Comparison of ENCODE assay signal across 1 cellular context in the genomic region with DNA sequence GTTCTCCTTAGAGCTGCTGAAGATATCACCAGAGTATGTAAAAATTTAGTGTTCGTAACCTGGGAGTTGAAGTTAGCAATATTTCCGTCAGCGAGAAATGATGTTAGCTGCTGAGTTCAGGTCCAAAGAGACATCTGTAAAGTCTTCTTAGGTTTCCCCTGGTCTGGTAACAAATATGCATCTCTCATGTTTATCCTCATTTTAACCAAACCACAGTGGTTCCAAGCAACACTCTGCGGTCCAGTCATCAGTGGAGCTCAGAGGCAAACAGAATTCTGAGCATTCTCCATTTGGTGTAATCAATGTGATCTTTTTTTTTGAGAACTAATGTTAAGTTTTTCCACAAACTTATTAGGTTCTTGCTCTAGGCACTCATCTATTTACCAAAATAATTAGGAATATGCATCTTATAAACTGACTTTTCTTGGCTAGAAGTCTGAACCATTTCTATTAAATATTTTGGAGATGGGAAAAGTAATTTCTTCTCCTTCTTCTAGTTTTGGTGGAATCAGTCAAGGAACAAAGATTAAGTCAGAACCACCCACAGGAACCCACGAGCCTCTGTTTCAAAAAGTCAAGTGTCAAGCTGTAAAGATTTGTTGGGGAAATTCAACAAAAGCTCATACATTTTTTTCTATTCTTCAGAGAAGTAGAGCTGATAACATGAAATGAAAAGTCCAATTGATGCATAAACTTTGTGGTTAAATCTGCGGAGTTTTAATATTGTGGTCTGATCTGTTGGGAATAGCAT.
TF ChIP-seq lines count a peak whose summit lies in the region.

No MANE protein-coding gene starts in this region.

TF ChIP-seq in GM23338, 12 proteins besides CTCF, POLR2A, EP300 and RAD21 (continued from another document):
- TF ChIP-seq, protein P1, sequence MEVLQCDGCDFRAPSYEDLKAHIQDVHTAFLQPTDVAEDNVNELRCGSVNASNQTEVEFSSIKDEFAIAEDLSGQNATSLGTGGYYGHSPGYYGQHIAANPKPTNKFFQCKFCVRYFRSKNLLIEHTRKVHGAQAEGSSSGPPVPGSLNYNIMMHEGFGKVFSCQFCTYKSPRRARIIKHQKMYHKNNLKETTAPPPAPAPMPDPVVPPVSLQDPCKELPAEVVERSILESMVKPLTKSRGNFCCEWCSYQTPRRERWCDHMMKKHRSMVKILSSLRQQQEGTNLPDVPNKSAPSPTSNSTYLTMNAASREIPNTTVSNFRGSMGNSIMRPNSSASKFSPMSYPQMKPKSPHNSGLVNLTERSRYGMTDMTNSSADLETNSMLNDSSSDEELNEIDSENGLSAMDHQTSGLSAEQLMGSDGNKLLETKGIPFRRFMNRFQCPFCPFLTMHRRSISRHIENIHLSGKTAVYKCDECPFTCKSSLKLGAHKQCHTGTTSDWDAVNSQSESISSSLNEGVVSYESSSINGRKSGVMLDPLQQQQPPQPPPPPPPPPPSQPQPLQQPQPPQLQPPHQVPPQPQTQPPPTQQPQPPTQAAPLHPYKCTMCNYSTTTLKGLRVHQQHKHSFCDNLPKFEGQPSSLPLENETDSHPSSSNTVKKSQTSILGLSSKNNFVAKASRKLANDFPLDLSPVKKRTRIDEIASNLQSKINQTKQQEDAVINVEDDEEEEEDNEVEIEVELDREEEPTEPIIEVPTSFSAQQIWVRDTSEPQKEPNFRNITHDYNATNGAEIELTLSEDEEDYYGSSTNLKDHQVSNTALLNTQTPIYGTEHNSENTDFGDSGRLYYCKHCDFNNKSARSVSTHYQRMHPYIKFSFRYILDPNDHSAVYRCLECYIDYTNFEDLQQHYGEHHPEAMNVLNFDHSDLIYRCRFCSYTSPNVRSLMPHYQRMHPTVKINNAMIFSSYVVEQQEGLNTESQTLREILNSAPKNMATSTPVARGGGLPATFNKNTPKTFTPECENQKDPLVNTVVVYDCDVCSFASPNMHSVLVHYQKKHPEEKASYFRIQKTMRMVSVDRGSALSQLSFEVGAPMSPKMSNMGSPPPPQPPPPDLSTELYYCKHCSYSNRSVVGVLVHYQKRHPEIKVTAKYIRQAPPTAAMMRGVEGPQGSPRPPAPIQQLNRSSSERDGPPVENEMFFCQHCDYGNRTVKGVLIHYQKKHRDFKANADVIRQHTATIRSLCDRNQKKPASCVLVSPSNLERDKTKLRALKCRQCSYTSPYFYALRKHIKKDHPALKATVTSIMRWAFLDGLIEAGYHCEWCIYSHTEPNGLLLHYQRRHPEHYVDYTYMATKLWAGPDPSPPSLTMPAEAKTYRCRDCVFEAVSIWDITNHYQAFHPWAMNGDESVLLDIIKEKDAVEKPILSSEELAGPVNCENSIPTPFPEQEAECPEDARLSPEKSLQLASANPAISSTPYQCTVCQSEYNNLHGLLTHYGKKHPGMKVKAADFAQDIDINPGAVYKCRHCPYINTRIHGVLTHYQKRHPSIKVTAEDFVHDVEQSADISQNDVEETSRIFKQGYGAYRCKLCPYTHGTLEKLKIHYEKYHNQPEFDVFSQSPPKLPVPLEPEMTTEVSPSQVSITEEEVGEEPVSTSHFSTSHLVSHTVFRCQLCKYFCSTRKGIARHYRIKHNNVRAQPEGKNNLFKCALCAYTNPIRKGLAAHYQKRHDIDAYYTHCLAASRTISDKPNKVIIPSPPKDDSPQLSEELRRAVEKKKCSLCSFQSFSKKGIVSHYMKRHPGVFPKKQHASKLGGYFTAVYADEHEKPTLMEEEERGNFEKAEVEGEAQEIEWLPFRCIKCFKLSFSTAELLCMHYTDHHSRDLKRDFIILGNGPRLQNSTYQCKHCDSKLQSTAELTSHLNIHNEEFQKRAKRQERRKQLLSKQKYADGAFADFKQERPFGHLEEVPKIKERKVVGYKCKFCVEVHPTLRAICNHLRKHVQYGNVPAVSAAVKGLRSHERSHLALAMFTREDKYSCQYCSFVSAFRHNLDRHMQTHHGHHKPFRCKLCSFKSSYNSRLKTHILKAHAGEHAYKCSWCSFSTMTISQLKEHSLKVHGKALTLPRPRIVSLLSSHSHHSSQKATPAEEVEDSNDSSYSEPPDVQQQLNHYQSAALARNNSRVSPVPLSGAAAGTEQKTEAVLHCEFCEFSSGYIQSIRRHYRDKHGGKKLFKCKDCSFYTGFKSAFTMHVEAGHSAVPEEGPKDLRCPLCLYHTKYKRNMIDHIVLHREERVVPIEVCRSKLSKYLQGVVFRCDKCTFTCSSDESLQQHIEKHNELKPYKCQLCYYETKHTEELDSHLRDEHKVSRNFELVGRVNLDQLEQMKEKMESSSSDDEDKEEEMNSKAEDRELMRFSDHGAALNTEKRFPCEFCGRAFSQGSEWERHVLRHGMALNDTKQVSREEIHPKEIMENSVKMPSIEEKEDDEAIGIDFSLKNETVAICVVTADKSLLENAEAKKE (CRISPR knock-in tag; IDR thresholded peaks at IDR 0.05) = no peak
- TF ChIP-seq JUNB (IDR thresholded peaks at IDR 0.05; ENCODE audit: unreplicated experiment) = no peak
- TF ChIP-seq STAT1 (IDR thresholded peaks at IDR 0.05; ENCODE audit: unreplicated experiment) = no peak
